In genomic region chr1:234322979-234323378, GRCh38 we compare ENCODE assay signal across 8 cellular contexts. TPM values are rescaled to one million over a fixed set of nuclear protein-coding genes. Genes with fewer than 3 reads are reported as not detected.
DNase-seq lines count a peak whose midpoint lies in the region; ATAC-seq and TF ChIP-seq lines count a peak whose summit lies in the region.

No MANE protein-coding gene starts in this region.

- no peak for DNase-seq in AG09319 (ENCODE audit: extremely low read depth, low read depth)
- no peak for DNase-seq in PC-9
- DNase-seq in activated naive CD4-positive, alpha-beta T cell treated with anti-CD3 and anti-CD28 coated beads for 36 hours: peak; percentile 90
- peak; percentile 78 for DNase-seq in lower lobe of right lung
- DNase-seq in NCI-H1436 (lab: John Stamatoyannopoulos, UW): no peak

- CTCF ChIA-PET in PC-9 (lab: Charles Lee): interaction anchor here (0.6 kb wide), 1 partner anchor 115 kb away, joined by 3 read pairs; no protein-coding TSS in a partner anchor
- CTCF ChIA-PET in activated naive CD4-positive, alpha-beta T cell treated with anti-CD3 and anti-CD28 coated beads for 36 hours (lab: Charles Lee): interaction anchor here (0.6 to 6.8 kb wide), 11 partner anchors 11 to 1022 kb away, joined by 3 to 79 read pairs (median 3); partner anchors contain the start of gene COA6

- peak; percentile 45 for ATAC-seq in GM21390 (IDR thresholded peaks at IDR 0.05; ENCODE audit: unreplicated experiment)
- ATAC-seq in lower lobe of right lung: peak; percentile 41 to 48
- ATAC-seq in HG02884 (IDR thresholded peaks at IDR 0.05; ENCODE audit: unreplicated experiment): no peak
- no peak for ATAC-seq in GM21367 (IDR thresholded peaks at IDR 0.05; ENCODE audit: unreplicated experiment)

- no peaks in the 10 kb centered on the region for H3K79me2 ChIP-seq in PC-9 (ENCODE audit: low read depth)

- H3K9me2 ChIP-seq in PC-9 (ENCODE audit: insufficient read depth): no peaks in the 10 kb centered on the region

- H3K27me3 Mint-ChIP-seq in activated naive CD4-positive, alpha-beta T cell treated with anti-CD3 and anti-CD28 coated beads for 36 hours (ENCODE audit: low read depth): peaks cover 10% of the 10 kb centered on the region

- H3K4me3 ChIP-seq in PC-9 (no peak overlapping the region), lower lobe of right lung (no peak overlapping the region)

- H3K27me3 ChIP-seq in PC-9 (ENCODE audit: insufficient read depth, low read depth) (no peaks in the 10 kb centered on the region), lower lobe of right lung (ENCODE audit: low read depth) (peaks cover 15% of the 10 kb centered on the region)

- no peak overlapping the region for H2AFZ ChIP-seq in PC-9

- H3K36me3 ChIP-seq in PC-9 (ENCODE audit: low read depth): no peaks in the 10 kb centered on the region
- H3K36me3 ChIP-seq in lower lobe of right lung: no peaks in the 10 kb centered on the region

- intact Hi-C loops in PC-9 (cut with micrococcal nuclease; ENCODE audit: unreplicated experiment) (no loop called here), lower lobe of right lung (cut with DNase I) (no loop called here)
- intact Hi-C loops in activated naive CD4-positive, alpha-beta T cell treated with anti-CD3 and anti-CD28 coated beads for 36 hours (cut with micrococcal nuclease): loop anchor here (2.0 to 10.0 kb wide), 3 partner anchors 86 to 760 kb away; no protein-coding TSS in a partner anchor

- no peak overlapping the region for H3K27ac Mint-ChIP-seq in activated naive CD4-positive, alpha-beta T cell treated with anti-CD3 and anti-CD28 coated beads for 36 hours

- no peaks in the 10 kb centered on the region for H3F3A ChIP-seq in PC-9 (ENCODE audit: insufficient read depth, low read depth)

- no peak overlapping the region for H3K4me2 ChIP-seq in PC-9

- peaks cover 13% of the 10 kb centered on the region for H3K4me1 Mint-ChIP-seq in activated naive CD4-positive, alpha-beta T cell treated with anti-CD3 and anti-CD28 coated beads for 36 hours (ENCODE audit: low read depth)

- H3K9me3 ChIP-seq in PC-9 (ENCODE audit: insufficient read depth, low read depth) (no peaks in the 10 kb centered on the region), lower lobe of right lung (no peaks in the 10 kb centered on the region)

- POLR2A ChIA-PET in PC-9 (lab: Charles Lee; ENCODE audit: unreplicated experiment): no interaction called here

- H3K4me3 Mint-ChIP-seq in activated naive CD4-positive, alpha-beta T cell treated with anti-CD3 and anti-CD28 coated beads for 36 hours: no peak overlapping the region

- no peaks in the 10 kb centered on the region for H3K9me3 Mint-ChIP-seq in activated naive CD4-positive, alpha-beta T cell treated with anti-CD3 and anti-CD28 coated beads for 36 hours

- H3K4me1 ChIP-seq in PC-9 (replicated peaks; ENCODE audit: insufficient read depth): no peaks in the 10 kb centered on the region
- peaks cover 5% of the 10 kb centered on the region for H3K4me1 ChIP-seq in lower lobe of right lung

- H3K27ac ChIP-seq in PC-9: no peak overlapping the region
- no peak overlapping the region for H3K27ac ChIP-seq in lower lobe of right lung

- no TSS peak for BruUV-seq in PC-9 (replicated peaks; lab: Mats Ljungman, UMichigan)

- H3K36me3 Mint-ChIP-seq in activated naive CD4-positive, alpha-beta T cell treated with anti-CD3 and anti-CD28 coated beads for 36 hours (ENCODE audit: low read depth): no peaks in the 10 kb centered on the region

- no peaks in the 10 kb centered on the region for H4K20me1 ChIP-seq in PC-9 (ENCODE audit: insufficient read depth)

- TF ChIP-seq CTCF in AG09319 (IDR thresholded peaks at IDR 0.05; ENCODE audit: low read depth, low read length): peak; percentile 20
- TF ChIP-seq CTCF in PC-9 (conservative IDR thresholded peaks at IDR 0.05): peak; percentile 42; the same call in 1 of the 2 replicates
- peak; percentile 34 for TF ChIP-seq CTCF in lower lobe of right lung (IDR thresholded peaks at IDR 0.05)

RNA-seq across cellular contexts. Expression of gene COA6, which starts 50.3 kb away (rescaled TPM):
- 73.8 and 77.1 TPM in 2 replicates for total RNA-seq in PC-9 (2021)
- total RNA-seq in activated naive CD4-positive, alpha-beta T cell treated with anti-CD3 and anti-CD28 coated beads for 36 hours: 10 to 100 TPM; 45.8 to 50.2 TPM
- 29.7 TPM for total RNA-seq in lower lobe of right lung

Comparison
In these comparisons a context has a peak if more than half of its experiments do, and no peak if none do; other contexts are left out.
1. DNase-seq: peak in activated naive CD4-positive, alpha-beta T cell treated with anti-CD3 and anti-CD28 coated beads for 36 hours (single experiment) and lower lobe of right lung (single experiment); none in AG09319 (single experiment), PC-9 (0 of 2) and NCI-H1436 (single experiment).
2. ATAC-seq: peak in GM21390 (single experiment) and lower lobe of right lung (2 of 2); none in HG02884 (single experiment) and GM21367 (single experiment).
3. Peak in every context shown above with its lines, with median percentiles within 50 percentile points of each other: CTCF ChIP-seq.